ENCODE assay signal across 11 cellular contexts in the genomic region with DNA sequence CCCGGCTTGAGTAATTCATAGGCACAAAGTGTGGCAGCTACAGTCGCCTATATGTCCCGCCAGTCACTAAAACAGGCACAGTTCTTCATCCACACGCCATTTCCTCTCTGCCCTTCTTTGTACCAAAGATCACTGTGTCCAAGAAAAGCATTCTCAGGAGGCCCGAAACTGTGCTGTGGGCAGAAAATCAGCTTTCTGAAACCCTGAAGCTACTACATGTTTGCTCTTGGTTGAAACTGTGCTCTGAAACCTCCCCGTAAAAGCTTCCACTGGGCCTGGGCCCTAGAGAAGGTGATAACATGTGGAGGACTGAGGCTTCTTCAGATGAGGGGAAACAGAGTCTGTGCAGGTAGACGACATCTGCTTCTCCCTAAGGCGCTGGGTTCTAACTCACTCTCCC.
DNase-seq lines count a peak whose midpoint lies in the region; ATAC-seq lines count a peak whose summit lies in the region.
"Had no signal": no experiment of that assay in that cellular context is flagged by ENCODE, and none has a peak within 500 bp of the region (broad histone marks: within the 10 kb centered on the region; RNA-seq: fewer than 3 reads in every experiment).

No MANE protein-coding gene starts in this region.

- no peaks in the 10 kb centered on the region for H3K27me3 ChIP-seq in trophoblast cell (ENCODE audit: insufficient read depth, low read length)
- H3K27me3 ChIP-seq: body of pancreas had no signal

- peaks cover 38% of the 10 kb centered on the region for H3K4me1 Mint-ChIP-seq in activated CD8-positive, alpha-beta memory T cell treated with anti-CD3 and anti-CD28 coated beads, Interleukin-2, amount 10 ng/mL, durations not matched to agents 7 days and 5 days

- H3K18ac ChIP-seq in trophoblast cell (ENCODE audit: low read length), result no peak overlapping the region

- no peak overlapping the region for H3K23ac ChIP-seq in trophoblast cell (ENCODE audit: low read length)

- peaks cover 0 to 2% of the 10 kb centered on the region in 2 experiments for H3K36me3 ChIP-seq in trophoblast cell (ENCODE audit: control insufficient read depth in 1 of 2, insufficient read depth in 2 of 2, low read length in 2 of 2)

- H4K12ac ChIP-seq in trophoblast cell (ENCODE audit: low read depth, low read length), result no peak overlapping the region

- H3K4me2 ChIP-seq in trophoblast cell (ENCODE audit: low read length), result no peak overlapping the region

- DNase-seq in trophoblast cell (no peak), midbrain (lab: John Stamatoyannopoulos, UW) (no peak), NCI-H345 (lab: John Stamatoyannopoulos, UW) (no peak), germinal center (ENCODE audit: low spot score) (no peak)
- DNase-seq in activated CD8-positive, alpha-beta memory T cell treated with anti-CD3 and anti-CD28 coated beads, Interleukin-2, amount 10 ng/mL, durations not matched to agents 7 days and 5 days, result no peak
- DNase-seq: body of pancreas had no signal

- peak overlapping the region; percentile 68 for H4K91ac ChIP-seq in trophoblast cell (ENCODE audit: low read depth, low read length)

- no peak overlapping the region for H3K27ac Mint-ChIP-seq in activated CD8-positive, alpha-beta memory T cell treated with anti-CD3 and anti-CD28 coated beads, Interleukin-2, amount 10 ng/mL, durations not matched to agents 7 days and 5 days

- H3K9me3 ChIP-seq in trophoblast cell (ENCODE audit: insufficient read depth, low read depth, low read length), result peaks cover 2% of the 10 kb centered on the region
- H3K9me3 ChIP-seq: body of pancreas had no signal

- H2AK5ac ChIP-seq in trophoblast cell (ENCODE audit: low read length), result peak overlapping the region; percentile 31

- no CpG with 5 or more reads among the region's 8 CpGs for WGBS in trophoblast cell (ENCODE audit: extremely low coverage, insufficient coverage, insufficient read length)

- no peak overlapping the region for H2AFZ ChIP-seq in trophoblast cell (ENCODE audit: insufficient read depth, low read length, poor library complexity)
- H2AFZ ChIP-seq: parathyroid adenoma had no signal

- H4K8ac ChIP-seq in trophoblast cell (ENCODE audit: low read depth, low read length), result peak overlapping the region; percentile 10

- H3K9ac ChIP-seq in trophoblast cell (ENCODE audit: low read length), result no peak overlapping the region
- H3K9ac ChIP-seq: parathyroid adenoma had no signal

- ATAC-seq in GM18909 (IDR thresholded peaks at IDR 0.05; ENCODE audit: poor library complexity, unreplicated experiment) (peak; percentile 92), GM21723 (IDR thresholded peaks at IDR 0.05; ENCODE audit: unreplicated experiment) (peak; percentile 97), HG03196 (IDR thresholded peaks at IDR 0.05; ENCODE audit: unreplicated experiment) (peak; percentile 93)
- ATAC-seq in activated CD8-positive, alpha-beta memory T cell treated with anti-CD3 and anti-CD28 coated beads, Interleukin-2, amount 10 ng/mL, durations not matched to agents 7 days and 5 days, result no peak
- ATAC-seq: body of pancreas, left lobe of liver had no signal

- peaks cover 13% of the 10 kb centered on the region for H3K36me3 Mint-ChIP-seq in activated CD8-positive, alpha-beta memory T cell treated with anti-CD3 and anti-CD28 coated beads, Interleukin-2, amount 10 ng/mL, durations not matched to agents 7 days and 5 days

- H3K79me2 ChIP-seq in trophoblast cell (ENCODE audit: control insufficient read depth, insufficient read depth, low read length, poor library complexity), result peaks cover 1% of the 10 kb centered on the region
- H3K79me2 ChIP-seq: parathyroid adenoma had no signal

- H3K14ac ChIP-seq in trophoblast cell (ENCODE audit: low read length), result peak overlapping the region; percentile 59

- peak overlapping the region; percentile 70 for H2BK120ac ChIP-seq in trophoblast cell (ENCODE audit: insufficient read depth, low read length, poor library complexity)

- H3K79me1 ChIP-seq in trophoblast cell (ENCODE audit: low read length), result peaks cover 25% of the 10 kb centered on the region

- H3K4me3 ChIP-seq in trophoblast cell (ENCODE audit: low read depth, low read length), result no peak overlapping the region
- H3K4me3 ChIP-seq: body of pancreas had no signal

- H3K4me1 ChIP-seq in trophoblast cell (ENCODE audit: control insufficient read depth in 1 of 2, insufficient read depth in 2 of 2, low read length in 2 of 2), result peaks cover 12 to 18% of the 10 kb centered on the region in 2 experiments
- H3K4me1 ChIP-seq: parathyroid adenoma had no signal

- no peak overlapping the region for H3K27ac ChIP-seq in trophoblast cell (ENCODE audit: low read depth, low read length)
- H3K27ac ChIP-seq: body of pancreas, parathyroid adenoma had no signal

- H2BK5ac ChIP-seq in trophoblast cell (ENCODE audit: low read depth, low read length, poor library complexity), result no peak overlapping the region

- peaks cover 9% of the 10 kb centered on the region for H3K9me3 Mint-ChIP-seq in activated CD8-positive, alpha-beta memory T cell treated with anti-CD3 and anti-CD28 coated beads, Interleukin-2, amount 10 ng/mL, durations not matched to agents 7 days and 5 days (ENCODE audit: low read depth)

- H3K27me3 Mint-ChIP-seq in activated CD8-positive, alpha-beta memory T cell treated with anti-CD3 and anti-CD28 coated beads, Interleukin-2, amount 10 ng/mL, durations not matched to agents 7 days and 5 days, result peaks cover 11% of the 10 kb centered on the region

- CTCF ChIA-PET in activated CD8-positive, alpha-beta memory T cell treated with anti-CD3 and anti-CD28 coated beads, Interleukin-2, amount 10 ng/mL, durations not matched to agents 7 days and 5 days (lab: Charles Lee), result no interaction called here

- no peak overlapping the region for H3K4ac ChIP-seq in trophoblast cell (ENCODE audit: low read depth, low read length)

- no peak overlapping the region for H3K4me3 Mint-ChIP-seq in activated CD8-positive, alpha-beta memory T cell treated with anti-CD3 and anti-CD28 coated beads, Interleukin-2, amount 10 ng/mL, durations not matched to agents 7 days and 5 days

- H2BK12ac ChIP-seq in trophoblast cell (ENCODE audit: low read length), result peak overlapping the region; percentile 83
